9 cellular contexts compared by ENCODE assay signal in genomic region chr11:14974723-14975587, GRCh38. TPM values are rescaled to one million over a fixed set of nuclear protein-coding genes. Genes with fewer than 3 reads are reported as not detected.
DNase-seq lines count a peak whose midpoint lies in the region; ATAC-seq and TF ChIP-seq lines count a peak whose summit lies in the region.
"Had no signal": no experiment of that assay in that cellular context is flagged by ENCODE, and none has a peak within 500 bp of the region (broad histone marks: within the 10 kb centered on the region; RNA-seq: fewer than 3 reads in every experiment).

No MANE protein-coding gene starts in this region.

- CTCF ChIA-PET in activated CD4-positive, alpha-beta memory T cell treated with anti-CD3 and anti-CD28 coated beads for 36 hours (lab: Charles Lee): interaction anchor here (0.6 to 5.4 kb wide), 28 partner anchors 8 to 1011 kb away, joined by 3 to 105 read pairs (median 4); partner anchors contain the start of genes CALCB, CYP2R1 and PSMA1

- TF ChIP-seq POLR2A in testis (IDR thresholded peaks at IDR 0.05): no peak

- H3K36me3 Mint-ChIP-seq in activated CD4-positive, alpha-beta memory T cell treated with anti-CD3 and anti-CD28 coated beads for 36 hours: no peaks in the 10 kb centered on the region
- no peaks in the 10 kb centered on the region for H3K36me3 Mint-ChIP-seq in endothelial cell (ENCODE audit: low read depth, unreplicated experiment)
- peaks cover 0 to 2% (median 0%) of the 10 kb centered on the region in 3 donors for H3K36me3 Mint-ChIP-seq in naive thymus-derived CD8-positive, alpha-beta T cell

- intact Hi-C loops in activated CD4-positive, alpha-beta memory T cell treated with anti-CD3 and anti-CD28 coated beads for 36 hours (cut with micrococcal nuclease): loop anchor here (1.0 to 10.0 kb wide), 5 partner anchors 31 to 1640 kb away; no protein-coding TSS in a partner anchor
- intact Hi-C loops in testis (cut with DNase I; ENCODE audit: low total_unique reads): no loop called here

- H3K4me3 ChIP-seq in testis: peak overlapping the region in 1 of 2 donors; percentile 8

- peak; percentile 75 for TF ChIP-seq CTCF in LNCAP (IDR thresholded peaks at IDR 0.05)
- peak; percentile 65 for TF ChIP-seq CTCF in endothelial cell (IDR thresholded peaks at IDR 0.05; ENCODE audit: unreplicated experiment)
- TF ChIP-seq CTCF in testis (IDR thresholded peaks at IDR 0.05): peak; percentile 17 to 41 (median 37)

- peaks cover 59% of the 10 kb centered on the region for H3K27me3 Mint-ChIP-seq in activated CD4-positive, alpha-beta memory T cell treated with anti-CD3 and anti-CD28 coated beads for 36 hours
- peaks cover 24% of the 10 kb centered on the region for H3K27me3 Mint-ChIP-seq in endothelial cell (ENCODE audit: unreplicated experiment)
- H3K27me3 Mint-ChIP-seq in naive thymus-derived CD8-positive, alpha-beta T cell: peaks cover 36 to 88% (median 67%) of the 10 kb centered on the region in 5 donors

- peak; percentile 79 to 81 for ATAC-seq in naive thymus-derived CD8-positive, alpha-beta T cell
- ATAC-seq in HG03045 (IDR thresholded peaks at IDR 0.05; ENCODE audit: unreplicated experiment): no peak

- peaks cover 25% of the 10 kb centered on the region for H3K4me1 ChIP-seq in testis

- WGBS in testis, 2 donors: 3% methylated on average over 32 of the region's 32 CpGs

- H3K4me1 Mint-ChIP-seq in activated CD4-positive, alpha-beta memory T cell treated with anti-CD3 and anti-CD28 coated beads for 36 hours (ENCODE audit: low read depth): peaks cover 26% of the 10 kb centered on the region
- H3K4me1 Mint-ChIP-seq in endothelial cell (ENCODE audit: unreplicated experiment): peaks cover 24% of the 10 kb centered on the region
- H3K4me1 Mint-ChIP-seq in naive thymus-derived CD8-positive, alpha-beta T cell: peaks cover 22 to 37% (median 34%) of the 10 kb centered on the region in 4 donors

- POLR2A ChIA-PET in activated CD4-positive, alpha-beta memory T cell treated with anti-CD3 and anti-CD28 coated beads for 36 hours (lab: Charles Lee): interaction anchor here (1.0 to 2.1 kb wide), 2 partner anchors 67 to 99 kb away, joined by 3 to 9 read pairs; partner anchors contain the start of gene CALCB
- POLR2A ChIA-PET in naive thymus-derived CD8-positive, alpha-beta T cell (lab: Charles Lee): no interaction called here

- H3K9me3 Mint-ChIP-seq in activated CD4-positive, alpha-beta memory T cell treated with anti-CD3 and anti-CD28 coated beads for 36 hours: no peaks in the 10 kb centered on the region
- H3K9me3 Mint-ChIP-seq in endothelial cell (ENCODE audit: unreplicated experiment): no peaks in the 10 kb centered on the region
- H3K9me3 Mint-ChIP-seq in naive thymus-derived CD8-positive, alpha-beta T cell: peaks cover 0 to 2% (median 0%) of the 10 kb centered on the region in 9 donors

- DNase-seq in NCI-H82 (lab: John Stamatoyannopoulos, UW): peak; percentile 67
- DNase-seq in NCI-H82 treated with DMSO at 0.1 percent for 48 hours (lab: John Stamatoyannopoulos, UW; ENCODE audit: unreplicated experiment): no peak
- peak; percentile 83 for DNase-seq in activated CD4-positive, alpha-beta memory T cell treated with anti-CD3 and anti-CD28 coated beads for 36 hours
- peak; percentile 78 for DNase-seq in endothelial cell (ENCODE audit: low spot score)
- DNase-seq in naive thymus-derived CD8-positive, alpha-beta T cell: peak; percentile 26 to 71 (median 41)
- DNase-seq in testis: peak; percentile 70

- no peaks in the 10 kb centered on the region for H3K36me3 ChIP-seq in testis (ENCODE audit: low read depth, missing control alignments)
- H3K36me3 ChIP-seq: BLaER1 treated with 17β-estradiol and CSF1 and Interleukin-3, amounts not matched to agents 10 nM and 100 nM had no signal

- H3K27ac Mint-ChIP-seq in activated CD4-positive, alpha-beta memory T cell treated with anti-CD3 and anti-CD28 coated beads for 36 hours: no peak overlapping the region
- H3K27ac Mint-ChIP-seq in endothelial cell (ENCODE audit: unreplicated experiment): peak overlapping the region; percentile 28
- no peak overlapping the region for H3K27ac Mint-ChIP-seq in naive thymus-derived CD8-positive, alpha-beta T cell

- H3K9me3 ChIP-seq in testis: no peaks in the 10 kb centered on the region

- H3K27me3 ChIP-seq in testis: no peaks in the 10 kb centered on the region

- peak overlapping the region; percentile 62 for H3K4me3 Mint-ChIP-seq in activated CD4-positive, alpha-beta memory T cell treated with anti-CD3 and anti-CD28 coated beads for 36 hours
- peak overlapping the region; percentile 80 for H3K4me3 Mint-ChIP-seq in endothelial cell (ENCODE audit: unreplicated experiment)
- H3K4me3 Mint-ChIP-seq in naive thymus-derived CD8-positive, alpha-beta T cell: peak overlapping the region; percentile 70 to 90 (median 84)

- no peak overlapping the region for H3K27ac ChIP-seq in testis
- H3K27ac ChIP-seq: BLaER1 treated with 17β-estradiol and CSF1 and Interleukin-3, amounts not matched to agents 10 nM and 100 nM had no signal

RNA-seq across cellular contexts. Expression of gene CALCA, which starts 2.8 kb away (rescaled TPM):
- not detected for total RNA-seq in activated CD4-positive, alpha-beta memory T cell treated with anti-CD3 and anti-CD28 coated beads for 36 hours
- not detected for total RNA-seq in endothelial cell (ENCODE audit: unreplicated experiment)
- total RNA-seq in naive thymus-derived CD8-positive, alpha-beta T cell: not detected
- not detected for polyA plus RNA-seq in naive thymus-derived CD8-positive, alpha-beta T cell
- total RNA-seq in testis: not detected
- not detected for polyA plus RNA-seq in testis (ENCODE audit: insufficient read depth, low read depth, low replicate concordance)
